Comparison of ENCODE assay signal across 1 cellular context in the genomic region with DNA sequence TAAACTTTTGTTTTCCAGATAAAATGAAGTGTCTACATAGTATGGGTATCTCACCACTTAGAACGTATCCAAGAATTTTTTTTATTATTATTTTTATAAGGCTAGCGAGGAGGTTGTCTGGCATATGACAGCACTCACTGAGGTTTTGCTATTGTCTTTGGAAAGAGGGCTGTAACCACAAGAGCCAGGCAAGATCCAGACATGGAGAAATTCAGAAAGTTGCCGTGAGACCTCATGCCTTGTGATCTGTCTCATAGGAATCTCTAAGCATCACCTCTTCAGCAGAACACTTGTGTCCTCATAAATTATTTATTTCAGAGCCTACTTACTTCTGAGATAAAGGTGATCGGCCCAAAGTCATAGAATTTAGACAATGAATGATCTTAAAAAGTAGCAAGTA.
TF ChIP-seq lines count a peak whose summit lies in the region.

No MANE protein-coding gene starts in this region.

TF ChIP-seq in GM23338, 12 proteins besides CTCF, POLR2A, EP300 and RAD21 (continued from another document):
- no peak for TF ChIP-seq STAT1 (IDR thresholded peaks at IDR 0.05; ENCODE audit: unreplicated experiment)
- TF ChIP-seq NANOG (IDR thresholded peaks at IDR 0.05; ENCODE audit: borderline replicate concordance): no peak
- TF ChIP-seq CREB1 (CRISPR knock-in tag; IDR thresholded peaks at IDR 0.05; ENCODE audit: low read depth): no peak
- TF ChIP-seq, protein P1, sequence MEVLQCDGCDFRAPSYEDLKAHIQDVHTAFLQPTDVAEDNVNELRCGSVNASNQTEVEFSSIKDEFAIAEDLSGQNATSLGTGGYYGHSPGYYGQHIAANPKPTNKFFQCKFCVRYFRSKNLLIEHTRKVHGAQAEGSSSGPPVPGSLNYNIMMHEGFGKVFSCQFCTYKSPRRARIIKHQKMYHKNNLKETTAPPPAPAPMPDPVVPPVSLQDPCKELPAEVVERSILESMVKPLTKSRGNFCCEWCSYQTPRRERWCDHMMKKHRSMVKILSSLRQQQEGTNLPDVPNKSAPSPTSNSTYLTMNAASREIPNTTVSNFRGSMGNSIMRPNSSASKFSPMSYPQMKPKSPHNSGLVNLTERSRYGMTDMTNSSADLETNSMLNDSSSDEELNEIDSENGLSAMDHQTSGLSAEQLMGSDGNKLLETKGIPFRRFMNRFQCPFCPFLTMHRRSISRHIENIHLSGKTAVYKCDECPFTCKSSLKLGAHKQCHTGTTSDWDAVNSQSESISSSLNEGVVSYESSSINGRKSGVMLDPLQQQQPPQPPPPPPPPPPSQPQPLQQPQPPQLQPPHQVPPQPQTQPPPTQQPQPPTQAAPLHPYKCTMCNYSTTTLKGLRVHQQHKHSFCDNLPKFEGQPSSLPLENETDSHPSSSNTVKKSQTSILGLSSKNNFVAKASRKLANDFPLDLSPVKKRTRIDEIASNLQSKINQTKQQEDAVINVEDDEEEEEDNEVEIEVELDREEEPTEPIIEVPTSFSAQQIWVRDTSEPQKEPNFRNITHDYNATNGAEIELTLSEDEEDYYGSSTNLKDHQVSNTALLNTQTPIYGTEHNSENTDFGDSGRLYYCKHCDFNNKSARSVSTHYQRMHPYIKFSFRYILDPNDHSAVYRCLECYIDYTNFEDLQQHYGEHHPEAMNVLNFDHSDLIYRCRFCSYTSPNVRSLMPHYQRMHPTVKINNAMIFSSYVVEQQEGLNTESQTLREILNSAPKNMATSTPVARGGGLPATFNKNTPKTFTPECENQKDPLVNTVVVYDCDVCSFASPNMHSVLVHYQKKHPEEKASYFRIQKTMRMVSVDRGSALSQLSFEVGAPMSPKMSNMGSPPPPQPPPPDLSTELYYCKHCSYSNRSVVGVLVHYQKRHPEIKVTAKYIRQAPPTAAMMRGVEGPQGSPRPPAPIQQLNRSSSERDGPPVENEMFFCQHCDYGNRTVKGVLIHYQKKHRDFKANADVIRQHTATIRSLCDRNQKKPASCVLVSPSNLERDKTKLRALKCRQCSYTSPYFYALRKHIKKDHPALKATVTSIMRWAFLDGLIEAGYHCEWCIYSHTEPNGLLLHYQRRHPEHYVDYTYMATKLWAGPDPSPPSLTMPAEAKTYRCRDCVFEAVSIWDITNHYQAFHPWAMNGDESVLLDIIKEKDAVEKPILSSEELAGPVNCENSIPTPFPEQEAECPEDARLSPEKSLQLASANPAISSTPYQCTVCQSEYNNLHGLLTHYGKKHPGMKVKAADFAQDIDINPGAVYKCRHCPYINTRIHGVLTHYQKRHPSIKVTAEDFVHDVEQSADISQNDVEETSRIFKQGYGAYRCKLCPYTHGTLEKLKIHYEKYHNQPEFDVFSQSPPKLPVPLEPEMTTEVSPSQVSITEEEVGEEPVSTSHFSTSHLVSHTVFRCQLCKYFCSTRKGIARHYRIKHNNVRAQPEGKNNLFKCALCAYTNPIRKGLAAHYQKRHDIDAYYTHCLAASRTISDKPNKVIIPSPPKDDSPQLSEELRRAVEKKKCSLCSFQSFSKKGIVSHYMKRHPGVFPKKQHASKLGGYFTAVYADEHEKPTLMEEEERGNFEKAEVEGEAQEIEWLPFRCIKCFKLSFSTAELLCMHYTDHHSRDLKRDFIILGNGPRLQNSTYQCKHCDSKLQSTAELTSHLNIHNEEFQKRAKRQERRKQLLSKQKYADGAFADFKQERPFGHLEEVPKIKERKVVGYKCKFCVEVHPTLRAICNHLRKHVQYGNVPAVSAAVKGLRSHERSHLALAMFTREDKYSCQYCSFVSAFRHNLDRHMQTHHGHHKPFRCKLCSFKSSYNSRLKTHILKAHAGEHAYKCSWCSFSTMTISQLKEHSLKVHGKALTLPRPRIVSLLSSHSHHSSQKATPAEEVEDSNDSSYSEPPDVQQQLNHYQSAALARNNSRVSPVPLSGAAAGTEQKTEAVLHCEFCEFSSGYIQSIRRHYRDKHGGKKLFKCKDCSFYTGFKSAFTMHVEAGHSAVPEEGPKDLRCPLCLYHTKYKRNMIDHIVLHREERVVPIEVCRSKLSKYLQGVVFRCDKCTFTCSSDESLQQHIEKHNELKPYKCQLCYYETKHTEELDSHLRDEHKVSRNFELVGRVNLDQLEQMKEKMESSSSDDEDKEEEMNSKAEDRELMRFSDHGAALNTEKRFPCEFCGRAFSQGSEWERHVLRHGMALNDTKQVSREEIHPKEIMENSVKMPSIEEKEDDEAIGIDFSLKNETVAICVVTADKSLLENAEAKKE (CRISPR knock-in tag; IDR thresholded peaks at IDR 0.05): no peak
- no peak for TF ChIP-seq EZH2phosphoT487 (IDR thresholded peaks at IDR 0.05; ENCODE audit: unreplicated experiment)
- no peak for TF ChIP-seq ZNF114 (CRISPR knock-in tag; IDR thresholded peaks at IDR 0.05)
- TF ChIP-seq, protein P2, sequence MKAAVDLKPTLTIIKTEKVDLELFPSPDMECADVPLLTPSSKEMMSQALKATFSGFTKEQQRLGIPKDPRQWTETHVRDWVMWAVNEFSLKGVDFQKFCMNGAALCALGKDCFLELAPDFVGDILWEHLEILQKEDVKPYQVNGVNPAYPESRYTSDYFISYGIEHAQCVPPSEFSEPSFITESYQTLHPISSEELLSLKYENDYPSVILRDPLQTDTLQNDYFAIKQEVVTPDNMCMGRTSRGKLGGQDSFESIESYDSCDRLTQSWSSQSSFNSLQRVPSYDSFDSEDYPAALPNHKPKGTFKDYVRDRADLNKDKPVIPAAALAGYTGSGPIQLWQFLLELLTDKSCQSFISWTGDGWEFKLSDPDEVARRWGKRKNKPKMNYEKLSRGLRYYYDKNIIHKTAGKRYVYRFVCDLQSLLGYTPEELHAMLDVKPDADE (IDR thresholded peaks at IDR 0.05): no peak
TF ChIP-seq in GM23338: peak in this region for 0.
